In the genomic region with DNA sequence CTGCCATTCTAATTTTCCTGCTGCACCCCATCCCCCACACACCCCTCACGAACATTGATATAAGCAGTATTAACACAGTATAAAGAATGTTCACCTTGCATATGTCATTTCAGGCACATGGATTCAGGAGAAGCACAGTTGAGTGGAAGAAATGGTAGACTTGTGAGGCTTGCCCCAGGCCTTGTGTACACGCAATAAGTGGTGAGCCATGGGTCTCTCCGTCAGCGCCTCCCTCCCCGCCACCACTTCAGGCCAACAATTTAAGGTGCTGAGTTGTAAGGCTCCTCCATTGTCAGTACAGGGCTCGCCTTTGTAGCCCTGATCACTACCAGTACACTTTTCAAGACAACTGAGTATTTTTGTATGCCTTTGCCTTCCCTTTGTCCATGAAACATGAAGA, we compare ENCODE assay signal across 16 cellular contexts. TPM values are rescaled to one million over a fixed set of nuclear protein-coding genes. Genes with fewer than 3 reads are reported as not detected.
A peak's percentile ranks its signal among the peaks of the same experiment; 100 is the strongest.
DNase-seq lines count a peak whose midpoint lies in the region; ATAC-seq and TF ChIP-seq lines count a peak whose summit lies in the region.
"Had no signal": no experiment of that assay in that cellular context is flagged by ENCODE, and none has a peak within 500 bp of the region (broad histone marks: within the 10 kb centered on the region; RNA-seq: fewer than 3 reads in every experiment).

No MANE protein-coding gene starts in this region.

- peak overlapping the region; percentile 16 for H3K27ac Mint-ChIP-seq in CD8-positive, alpha-beta T cell
- H3K27ac Mint-ChIP-seq in nephron progenitor cell = peak overlapping the region; percentile 86
- H3K27ac Mint-ChIP-seq: activated CD4-positive, alpha-beta memory T cell treated with anti-CD3 and anti-CD28 coated beads, Interleukin-2, amount 10 ng/mL, durations not matched to agents 7 days and 5 days; activated T-helper 1 cell treated with anti-CD3 and anti-CD28 coated beads, Interleukin-12 subunit alpha, Interleukin-12 subunit beta, Interleukin-2, Interleukin-4 antibody, amounts not matched to agents 30 ng/mL and 10 ng/mL and 1 ng/mL, durations not matched to agents 14 hours and 24 hours and 36 hours had no signal

- no peak for DNase-seq in CD8-positive, alpha-beta T cell
- DNase-seq in GM10266 (ENCODE audit: extremely low spot score) (peak; percentile 16), coronary artery (ENCODE audit: low spot score) (peak; percentile 35), nephron progenitor cell (no peak), SJCRH30 (no peak), NCI-H1436 (lab: John Stamatoyannopoulos, UW) (no peak), substantia nigra (lab: John Stamatoyannopoulos, UW) (no peak)
- DNase-seq: activated CD4-positive, alpha-beta memory T cell treated with anti-CD3 and anti-CD28 coated beads, Interleukin-2, amount 10 ng/mL, durations not matched to agents 7 days and 5 days; BE2C; effector CD8-positive, alpha-beta T cell; hippocampal formation; NCI-H1417; NCI-H2227 treated with DMSO at 0.1 percent for 48 hours had no signal

- H3K4me1 ChIP-seq in CD8-positive, alpha-beta T cell (ENCODE audit: insufficient read depth, low read length) = no peaks in the 10 kb centered on the region
- H3K4me1 ChIP-seq in SJCRH30 = peaks cover 12% of the 10 kb centered on the region; the same call in 1 of the 2 replicates
- H3K4me1 ChIP-seq: BE2C had no signal

- no peak for TF ChIP-seq CTCF in CD8-positive, alpha-beta T cell (IDR thresholded peaks at IDR 0.05)
- TF ChIP-seq CTCF in GM10266 (IDR thresholded peaks at IDR 0.05; ENCODE audit: control insufficient read depth, insufficient read depth, low read depth, missing control alignments) (no peak), coronary artery (IDR thresholded peaks at IDR 0.05) (no peak), nephron progenitor cell (IDR thresholded peaks at IDR 0.05) (no peak)

- peaks cover 4% of the 10 kb centered on the region for H3K4me1 Mint-ChIP-seq in CD8-positive, alpha-beta T cell (ENCODE audit: low read depth)
- H3K4me1 Mint-ChIP-seq in nephron progenitor cell = peaks cover 33% of the 10 kb centered on the region

- H3K4me3 Mint-ChIP-seq in CD8-positive, alpha-beta T cell = no peak overlapping the region
- H3K4me3 Mint-ChIP-seq in nephron progenitor cell = no peak overlapping the region
- H3K4me3 Mint-ChIP-seq: activated CD4-positive, alpha-beta memory T cell treated with anti-CD3 and anti-CD28 coated beads, Interleukin-2, amount 10 ng/mL, durations not matched to agents 7 days and 5 days; activated T-helper 1 cell treated with anti-CD3 and anti-CD28 coated beads, Interleukin-12 subunit alpha, Interleukin-12 subunit beta, Interleukin-2, Interleukin-4 antibody, amounts not matched to agents 30 ng/mL and 10 ng/mL and 1 ng/mL, durations not matched to agents 14 hours and 24 hours and 36 hours had no signal

- no peaks in the 10 kb centered on the region for H3K27me3 ChIP-seq in CD8-positive, alpha-beta T cell (ENCODE audit: insufficient read depth, low read length)
- no peaks in the 10 kb centered on the region for H3K27me3 ChIP-seq in SJCRH30
- H3K27me3 ChIP-seq: BE2C, cardiac muscle cell had no signal

- POLR2A ChIA-PET in CD8-positive, alpha-beta T cell (lab: Charles Lee) = no interaction called here

- no peaks in the 10 kb centered on the region for H3K27me3 Mint-ChIP-seq in CD8-positive, alpha-beta T cell (ENCODE audit: low read depth)
- H3K27me3 Mint-ChIP-seq in nephron progenitor cell (ENCODE audit: low read depth, poor library complexity) = peaks cover 3% of the 10 kb centered on the region
- H3K27me3 Mint-ChIP-seq: activated CD4-positive, alpha-beta memory T cell treated with anti-CD3 and anti-CD28 coated beads, Interleukin-2, amount 10 ng/mL, durations not matched to agents 7 days and 5 days had no signal

- H3K27ac ChIP-seq in CD8-positive, alpha-beta T cell (ENCODE audit: low read depth, low read length) = no peak overlapping the region
- H3K27ac ChIP-seq in coronary artery (no peak overlapping the region), SJCRH30 (no peak overlapping the region), substantia nigra (ENCODE audit: low read depth, low read length, poor library complexity, severe bottlenecking) (no peak overlapping the region)
- H3K27ac ChIP-seq: cardiac muscle cell had no signal

- CTCF ChIA-PET in CD8-positive, alpha-beta T cell (lab: Charles Lee) = interaction anchor here (0.7 to 0.9 kb wide), 2 partner anchors 10 to 114 kb away, joined by 3 to 4 read pairs; no protein-coding TSS in a partner anchor

- H3K36me3 Mint-ChIP-seq in CD8-positive, alpha-beta T cell = peaks cover 4% of the 10 kb centered on the region
- peaks cover 9% of the 10 kb centered on the region for H3K36me3 Mint-ChIP-seq in nephron progenitor cell (ENCODE audit: low read depth)

- no peaks in the 10 kb centered on the region for H3K9me3 ChIP-seq in CD8-positive, alpha-beta T cell (ENCODE audit: low read length)
- no peaks in the 10 kb centered on the region for H3K9me3 ChIP-seq in SJCRH30 (replicated peaks)
- H3K9me3 ChIP-seq: BE2C, SK-N-SH had no signal

- ATAC-seq in CD8-positive, alpha-beta T cell = no peak

- H3K4me3 ChIP-seq in CD8-positive, alpha-beta T cell (ENCODE audit: low read depth, low read length) = no peak overlapping the region
- no peak overlapping the region for H3K4me3 ChIP-seq in coronary artery
- no peak overlapping the region for H3K4me3 ChIP-seq in SJCRH30
- H3K4me3 ChIP-seq: cardiac muscle cell had no signal

- intact Hi-C loops in CD8-positive, alpha-beta T cell (cut with DNase I, micrococcal nuclease) = loop anchor here (10.0 kb wide), 1 partner anchor 493 kb away; no protein-coding TSS in a partner anchor

- H3K36me3 ChIP-seq in CD8-positive, alpha-beta T cell (ENCODE audit: insufficient read depth, low read length) = peaks cover 40% of the 10 kb centered on the region
- peaks cover 46% of the 10 kb centered on the region for H3K36me3 ChIP-seq in SJCRH30

- no peaks in the 10 kb centered on the region for H3K9me3 Mint-ChIP-seq in CD8-positive, alpha-beta T cell
- H3K9me3 Mint-ChIP-seq in nephron progenitor cell = no peaks in the 10 kb centered on the region
- H3K9me3 Mint-ChIP-seq: activated CD4-positive, alpha-beta memory T cell treated with anti-CD3 and anti-CD28 coated beads, Interleukin-2, amount 10 ng/mL, durations not matched to agents 7 days and 5 days; activated T-helper 1 cell treated with anti-CD3 and anti-CD28 coated beads, Interleukin-12 subunit alpha, Interleukin-12 subunit beta, Interleukin-2, Interleukin-4 antibody, amounts not matched to agents 30 ng/mL and 10 ng/mL and 1 ng/mL, durations not matched to agents 14 hours and 24 hours and 36 hours had no signal

RNA-seq across cellular contexts. Expression of a gene that starts 12.2 kb away (rescaled TPM):
- under 1 TPM in 1 of 2 experiments, not detected in 1; 0.84 TPM for total RNA-seq in CD8-positive, alpha-beta T cell
- 0.38 and 1.1 TPM in 2 replicates for total RNA-seq in SJCRH30 (2014; rRNA removed; shearing (Covaris generic))

RNA-seq across cellular contexts. Expression of a gene that starts 47.2 kb away (rescaled TPM):
- 10 to 100 TPM; 18.6 to 20.9 TPM for total RNA-seq in CD8-positive, alpha-beta T cell
- 19.8 and 21.8 TPM in 2 replicates for total RNA-seq in SJCRH30 (2014; rRNA removed; shearing (Covaris generic))

Comparison
In these comparisons a context has a peak if more than half of its experiments do, and no peak if none do; other contexts are left out.
1. DNase-seq: peak in GM10266 (single experiment) and coronary artery (single experiment); none in CD8-positive, alpha-beta T cell (0 of 7), nephron progenitor cell (single experiment), SJCRH30 (0 of 2), NCI-H1436 (single experiment) and substantia nigra (0 of 49).